In genomic region chr3:138118863-138119766, GRCh38 we compare ENCODE assay signal across 9 cellular contexts. TPM values are rescaled to one million over a fixed set of nuclear protein-coding genes. Genes with fewer than 3 reads are reported as not detected.
DNase-seq lines count a peak whose midpoint lies in the region; ATAC-seq and TF ChIP-seq lines count a peak whose summit lies in the region.
"Had no signal": no experiment of that assay in that cellular context is flagged by ENCODE, and none has a peak within 500 bp of the region (broad histone marks: within the 10 kb centered on the region; RNA-seq: fewer than 3 reads in every experiment).

No MANE protein-coding gene starts in this region.

- H3K4me3 ChIP-seq in esophagus muscularis mucosa (no peak overlapping the region), suprapubic skin (no peak overlapping the region)

- TF ChIP-seq EP300 in esophagus muscularis mucosa (IDR thresholded peaks at IDR 0.05) (no peak), suprapubic skin (IDR thresholded peaks at IDR 0.05) (no peak)

- TF ChIP-seq CTCF in esophagus muscularis mucosa (IDR thresholded peaks at IDR 0.05), result peak; percentile 61 to 91 (median 78)
- TF ChIP-seq CTCF in natural killer cell (IDR thresholded peaks at IDR 0.05), result peak; percentile 37
- peak; percentile 45 to 78 for TF ChIP-seq CTCF in suprapubic skin (IDR thresholded peaks at IDR 0.05)

- ATAC-seq in GM21423 (IDR thresholded peaks at IDR 0.05; ENCODE audit: unreplicated experiment) (peak; percentile 68), natural killer cell (peak; percentile 50 to 65 (median 62))

- no peak overlapping the region for H3K4me3 Mint-ChIP-seq in natural killer cell
- H3K4me3 Mint-ChIP-seq: T-helper 1 cell treated with Interleukin-12 subunit alpha and Interleukin-12 subunit beta and Interleukin-4 antibody, amounts not matched to agents 30 μg/mL and 1 μg/mL, for 36 hours had no signal

- DNase-seq in D341Med (ENCODE audit: low spot score), result peak; percentile 77
- DNase-seq in HUDEP-2 (lab: John Stamatoyannopoulos, UW; ENCODE audit: unreplicated experiment in 76 of 76), result peak in 42 of 76 experiments; percentile 2 to 54 (median 20)
- DNase-seq in NOMO-1 (lab: John Stamatoyannopoulos, UW; ENCODE audit: unreplicated experiment in 2 of 2), result peak; percentile 38 to 58
- peak; percentile 77 for DNase-seq in activated CD8-positive, alpha-beta memory T cell treated with anti-CD3 and anti-CD28 coated beads, Interleukin-2, amount 50 U/mL, for 48 hours
- DNase-seq in esophagus muscularis mucosa (ENCODE audit: extremely low spot score), result no peak
- no peak for DNase-seq in natural killer cell
- DNase-seq in suprapubic skin (ENCODE audit: low spot score in 2 of 2), result peak in 1 of 2 donors; percentile 83

- H3K27me3 Mint-ChIP-seq in natural killer cell (ENCODE audit: low read depth in 2 of 2), result peaks cover 24 to 31% of the 10 kb centered on the region in 2 donors

- no peak overlapping the region for H3K27ac Mint-ChIP-seq in natural killer cell
- H3K27ac Mint-ChIP-seq: T-helper 1 cell treated with Interleukin-12 subunit alpha and Interleukin-12 subunit beta and Interleukin-4 antibody, amounts not matched to agents 30 μg/mL and 1 μg/mL, for 36 hours had no signal

- WGBS in esophagus muscularis mucosa, result 42% methylated on average over 11 of the region's 11 CpGs
- WGBS in suprapubic skin, result 35% methylated on average over 11 of the region's 11 CpGs

- H3K27ac ChIP-seq in esophagus muscularis mucosa (replicated peaks in 1 of 4), result no peak overlapping the region
- no peak overlapping the region for H3K27ac ChIP-seq in suprapubic skin

- H3K4me1 Mint-ChIP-seq in natural killer cell, result peaks cover 0 to 10% of the 10 kb centered on the region in 2 donors

- H3K9me3 Mint-ChIP-seq in natural killer cell, result no peaks in the 10 kb centered on the region
- H3K9me3 Mint-ChIP-seq: T-helper 1 cell treated with Interleukin-12 subunit alpha and Interleukin-12 subunit beta and Interleukin-4 antibody, amounts not matched to agents 30 μg/mL and 1 μg/mL, for 36 hours had no signal

- TF ChIP-seq POLR2A in esophagus muscularis mucosa (IDR thresholded peaks at IDR 0.05; ENCODE audit: low read depth), result no peak
- no peak for TF ChIP-seq POLR2A in suprapubic skin (IDR thresholded peaks at IDR 0.05)

- H3K27me3 ChIP-seq in esophagus muscularis mucosa (no peaks in the 10 kb centered on the region), suprapubic skin (no peaks in the 10 kb centered on the region)

- intact Hi-C loops in esophagus muscularis mucosa (cut with DNase I) (loop anchor here (2.0 kb wide), 1 partner anchor 50 kb away; no protein-coding TSS in a partner anchor), natural killer cell (cut with micrococcal nuclease) (no loop called here)

- H3K4me1 ChIP-seq in esophagus muscularis mucosa (peaks cover 9 to 28% (median 21%) of the 10 kb centered on the region in 4 donors), suprapubic skin (peaks cover 25% of the 10 kb centered on the region)

- H3K36me3 ChIP-seq in esophagus muscularis mucosa (no peaks in the 10 kb centered on the region), suprapubic skin (no peaks in the 10 kb centered on the region)

- H3K36me3 Mint-ChIP-seq in natural killer cell, result no peaks in the 10 kb centered on the region

- no peaks in the 10 kb centered on the region for H3K9me3 ChIP-seq in esophagus muscularis mucosa
- no peaks in the 10 kb centered on the region for H3K9me3 ChIP-seq in suprapubic skin

RNA-seq across cellular contexts. Expression of gene DZIP1L, which starts 3.7 kb away (rescaled TPM):
- total RNA-seq in esophagus muscularis mucosa (10 to 100 TPM; 10.3 to 15.8 (median 12.6) TPM), natural killer cell (not detected), suprapubic skin (100 to 1,000 TPM in 1 of 4 donors, 10 to 100 TPM in 3; 16.4 to 129 (median 18.3) TPM)

RNA-seq across cellular contexts. Expression of gene A4GNT, which starts 13.1 kb away (rescaled TPM):
- not detected for total RNA-seq in esophagus muscularis mucosa
- total RNA-seq in natural killer cell, result not detected
- not detected for total RNA-seq in suprapubic skin

RNA-seq across cellular contexts. Expression of gene DBR1, which starts 55.6 kb away (rescaled TPM):
- total RNA-seq in esophagus muscularis mucosa (10 to 100 TPM; 10.4 to 12.7 (median 11.7) TPM), natural killer cell (10 to 100 TPM; 17.0 to 18.4 (median 17.5) TPM), suprapubic skin (10 to 100 TPM; 12.7 to 13.3 (median 12.8) TPM)

Comparison
In these comparisons a context has a peak if more than half of its experiments do, and no peak if none do; other contexts are left out.
1. DNase-seq: peak in D341Med (single experiment), HUDEP-2 (42 of 76), NOMO-1 (2 of 2) and activated CD8-positive, alpha-beta memory T cell treated with anti-CD3 and anti-CD28 coated beads, Interleukin-2, amount 50 U/mL, for 48 hours (single experiment); none in esophagus muscularis mucosa (single experiment) and natural killer cell (single experiment).
2. RNA of gene DZIP1L, which starts 3.7 kb away (total RNA-seq): 16.4 to 129 TPM in suprapubic skin and 10.3 to 15.8 TPM in esophagus muscularis mucosa; not detected in natural killer cell; every median in the first group is over 10 times any median in the second.
3. Peak in every context shown above with its lines, with median percentiles within 50 percentile points of each other: CTCF ChIP-seq.